12 cellular contexts compared by ENCODE assay signal in the genomic region with DNA sequence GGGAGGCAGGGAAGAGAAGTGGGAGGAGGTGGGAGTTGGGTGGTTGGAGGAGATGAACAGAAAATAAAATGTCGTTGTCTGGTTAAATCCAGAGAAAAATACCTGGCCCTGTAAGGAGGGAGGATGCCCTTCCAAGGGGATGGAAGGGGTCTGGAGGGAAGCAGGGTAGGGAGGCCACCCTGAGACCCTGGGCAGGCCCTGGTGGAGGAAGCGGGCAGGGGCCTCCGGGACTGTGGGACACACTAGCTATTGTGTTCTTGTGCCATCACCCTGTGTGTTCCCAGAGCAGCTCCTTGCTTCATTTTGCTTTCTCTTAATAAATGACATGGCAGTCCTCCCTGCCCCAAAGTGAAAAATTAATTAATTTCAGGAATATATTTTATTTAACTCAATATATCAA. TPM values are rescaled to one million over a fixed set of nuclear protein-coding genes. Genes with fewer than 3 reads are reported as not detected.
DNase-seq lines count a peak whose midpoint lies in the region; ATAC-seq and TF ChIP-seq lines count a peak whose summit lies in the region.
"Had no signal": no experiment of that assay in that cellular context is flagged by ENCODE, and none has a peak within 500 bp of the region (broad histone marks: within the 10 kb centered on the region; RNA-seq: fewer than 3 reads in every experiment).

No MANE protein-coding gene starts in this region.

- H3K36me3 ChIP-seq in upper lobe of right lung: no peaks in the 10 kb centered on the region
- H3K36me3 ChIP-seq: stomach had no signal

- no peak for TF ChIP-seq CTCF in upper lobe of right lung (IDR thresholded peaks at IDR 0.05)

- CTCF ChIA-PET in T-cell (lab: Charles Lee): interaction anchor here (0.6 to 7.5 kb wide), 11 partner anchors 10 to 52 kb away, joined by 3 to 119 read pairs (median 10); no protein-coding TSS in a partner anchor

- H3K9me3 ChIP-seq in upper lobe of right lung: no peaks in the 10 kb centered on the region
- H3K9me3 ChIP-seq: stomach had no signal

- peaks cover 64% of the 10 kb centered on the region for H3K4me1 Mint-ChIP-seq in stimulated activated naive CD8-positive, alpha-beta T cell treated with anti-CD3 and anti-CD28 coated beads, Interleukin-15, Interleukin-2, amounts not matched to agents 100 ng/mL and 50 ng/mL, for 24 hours (ENCODE audit: low read depth)
- peaks cover 64% of the 10 kb centered on the region for H3K4me1 Mint-ChIP-seq in stimulated activated naive CD8-positive, alpha-beta T cell treated with anti-CD3 and anti-CD28 coated beads, Interleukin-15, amount 100 ng/mL, for 72 hours
- H3K4me1 Mint-ChIP-seq in T-cell: peaks cover 61 to 68% (median 65%) of the 10 kb centered on the region in 3 donors

- no peak overlapping the region for H3K4me3 ChIP-seq in upper lobe of right lung
- H3K4me3 ChIP-seq: stomach had no signal

- H3K4me3 Mint-ChIP-seq in stimulated activated naive CD8-positive, alpha-beta T cell treated with anti-CD3 and anti-CD28 coated beads, Interleukin-15, Interleukin-2, amounts not matched to agents 100 ng/mL and 50 ng/mL, for 24 hours: no peak overlapping the region
- H3K4me3 Mint-ChIP-seq in stimulated activated naive CD8-positive, alpha-beta T cell treated with anti-CD3 and anti-CD28 coated beads, Interleukin-15, amount 100 ng/mL, for 72 hours: no peak overlapping the region
- H3K4me3 Mint-ChIP-seq in T-cell: peak overlapping the region in 1 of 3 donors; percentile 55

- H3K27ac ChIP-seq in epithelial cell of prostate (peak overlapping the region; percentile 92), upper lobe of right lung (no peak overlapping the region)

- intact Hi-C loops in upper lobe of right lung (cut with DNase I): no loop called here

- POLR2A ChIA-PET in T-cell (lab: Charles Lee): interaction anchor here in 1 of 2 donors (0.7 kb wide), 1 partner anchor 31 kb away, joined by 3 read pairs; no protein-coding TSS in a partner anchor

- no peaks in the 10 kb centered on the region for H3K27me3 ChIP-seq in upper lobe of right lung
- H3K27me3 ChIP-seq: stomach had no signal

- ATAC-seq in stimulated activated naive CD8-positive, alpha-beta T cell treated with anti-CD3 and anti-CD28 coated beads, Interleukin-15, amount 100 ng/mL, for 72 hours: no peak
- ATAC-seq in T-cell (replicated peaks in 1 of 4) (no peak), HG03135 (IDR thresholded peaks at IDR 0.05; ENCODE audit: unreplicated experiment) (no peak), upper lobe of right lung (no peak)

- DNase-seq in stimulated activated naive CD8-positive, alpha-beta T cell treated with anti-CD3 and anti-CD28 coated beads, Interleukin-15, amount 100 ng/mL, for 72 hours: no peak
- no peak for DNase-seq in T-cell
- no peak for DNase-seq in epithelial cell of prostate (ENCODE audit: low read depth, low spot score)
- DNase-seq in upper lobe of right lung: no peak
- DNase-seq in GF-D8 (lab: John Stamatoyannopoulos, UW): no peak
- no peak for DNase-seq in RKO (ENCODE audit: low spot score)
- DNase-seq: NCI-H1436 treated with DMSO at 0.1 percent for 48 hours had no signal

- H3K27ac Mint-ChIP-seq in stimulated activated naive CD8-positive, alpha-beta T cell treated with anti-CD3 and anti-CD28 coated beads, Interleukin-15, Interleukin-2, amounts not matched to agents 100 ng/mL and 50 ng/mL, for 24 hours: peak overlapping the region; percentile 88
- H3K27ac Mint-ChIP-seq in stimulated activated naive CD8-positive, alpha-beta T cell treated with anti-CD3 and anti-CD28 coated beads, Interleukin-15, amount 100 ng/mL, for 72 hours: peak overlapping the region in 1 of 2 donors; percentile 22
- H3K27ac Mint-ChIP-seq in T-cell: peak overlapping the region; percentile 93 to 96

- no peaks in the 10 kb centered on the region for H3K36me3 Mint-ChIP-seq in stimulated activated naive CD8-positive, alpha-beta T cell treated with anti-CD3 and anti-CD28 coated beads, Interleukin-15, Interleukin-2, amounts not matched to agents 100 ng/mL and 50 ng/mL, for 24 hours (ENCODE audit: low read depth)
- no peaks in the 10 kb centered on the region for H3K36me3 Mint-ChIP-seq in T-cell

- no peaks in the 10 kb centered on the region for H3K27me3 Mint-ChIP-seq in stimulated activated naive CD8-positive, alpha-beta T cell treated with anti-CD3 and anti-CD28 coated beads, Interleukin-15, Interleukin-2, amounts not matched to agents 100 ng/mL and 50 ng/mL, for 24 hours
- no peaks in the 10 kb centered on the region for H3K27me3 Mint-ChIP-seq in stimulated activated naive CD8-positive, alpha-beta T cell treated with anti-CD3 and anti-CD28 coated beads, Interleukin-15, amount 100 ng/mL, for 72 hours
- H3K27me3 Mint-ChIP-seq in T-cell: no peaks in the 10 kb centered on the region

- peaks cover 21% of the 10 kb centered on the region for H3K4me1 ChIP-seq in upper lobe of right lung

- no peaks in the 10 kb centered on the region for H3K9me3 Mint-ChIP-seq in stimulated activated naive CD8-positive, alpha-beta T cell treated with anti-CD3 and anti-CD28 coated beads, Interleukin-15, Interleukin-2, amounts not matched to agents 100 ng/mL and 50 ng/mL, for 24 hours
- no peaks in the 10 kb centered on the region for H3K9me3 Mint-ChIP-seq in stimulated activated naive CD8-positive, alpha-beta T cell treated with anti-CD3 and anti-CD28 coated beads, Interleukin-15, amount 100 ng/mL, for 72 hours
- no peaks in the 10 kb centered on the region for H3K9me3 Mint-ChIP-seq in T-cell

RNA-seq across cellular contexts. Expression of a gene that starts 11.8 kb away (rescaled TPM):
- total RNA-seq in T-cell (1 to 10 TPM in 2 of 5 donors, under 1 TPM in 3; 0.16 to 1.3 (median 0.73) TPM), upper lobe of right lung (3.0 TPM)
- total RNA-seq: LHCN-M2, SK-MEL-5 had no signal
